In the genomic region with DNA sequence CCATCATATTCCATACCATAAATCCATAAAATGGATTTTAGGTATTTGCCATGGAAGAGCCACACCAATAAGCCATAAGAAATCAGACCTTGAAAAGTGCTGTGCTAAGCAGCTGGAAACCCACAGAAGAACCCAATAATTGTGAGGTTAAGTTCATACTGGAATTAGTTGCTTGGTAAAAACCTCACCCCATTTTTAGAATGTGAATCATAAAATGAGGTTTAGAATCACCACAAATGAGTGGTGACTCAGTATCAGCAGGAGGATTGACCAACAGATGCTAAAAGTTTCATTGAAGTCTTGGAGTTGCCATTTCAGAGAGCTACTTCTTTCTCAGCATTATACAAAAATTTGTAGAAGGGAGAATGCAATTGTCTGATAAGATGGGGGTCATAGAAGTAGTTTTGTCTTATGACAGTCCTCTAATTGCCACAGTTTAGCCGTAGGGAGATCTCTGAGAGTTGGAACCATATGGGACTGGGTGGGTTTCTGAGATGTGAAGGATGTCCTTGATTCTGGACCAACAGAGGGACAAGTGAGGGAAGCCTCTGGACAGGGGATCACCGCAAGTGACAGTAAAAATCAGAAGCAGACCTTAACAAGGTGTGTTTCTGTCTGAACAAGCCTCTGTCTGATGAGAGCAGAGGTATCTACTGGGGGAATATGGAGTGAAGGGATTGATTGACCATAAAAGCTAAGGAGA, we compare ENCODE assay signal across 8 cellular contexts. TPM values are rescaled to one million over a fixed set of nuclear protein-coding genes. Genes with fewer than 3 reads are reported as not detected.
DNase-seq lines count a peak whose midpoint lies in the region; ATAC-seq and TF ChIP-seq lines count a peak whose summit lies in the region.

No MANE protein-coding gene starts in this region.

- peaks cover 0 to 10% (median 0%) of the 10 kb centered on the region in 9 donors for H3K36me3 ChIP-seq in heart left ventricle
- no peaks in the 10 kb centered on the region for H3K36me3 ChIP-seq in aorta (ENCODE audit: control insufficient read depth in 1 of 2, insufficient read depth in 2 of 2, low read length in 1 of 2)

- H3K4me3 ChIP-seq in heart left ventricle (no peak overlapping the region), fibroblast of pulmonary artery (replicated peaks; ENCODE audit: low read depth, low read length) (no peak overlapping the region), aorta (ENCODE audit: low read length in 2 of 2) (no peak overlapping the region)

- ATAC-seq in heart left ventricle (peak in 3 of 4 donors; percentile 26 to 81 (median 53)), Right ventricle myocardium inferior (no peak), aorta (ENCODE audit: low FRiP score) (peak; percentile 59)

- H3K27me3 ChIP-seq in heart left ventricle (peaks cover 0 to 18% (median 0%) of the 10 kb centered on the region in 9 donors), aorta (ENCODE audit: control insufficient read depth in 1 of 2, insufficient read depth in 2 of 2, low read length in 1 of 2) (peaks cover 0 to 2% of the 10 kb centered on the region in 2 donors)

- H3K9me3 ChIP-seq in heart left ventricle (peaks cover 0 to 3% (median 0%) of the 10 kb centered on the region in 12 donors), aorta (ENCODE audit: control insufficient read depth, low read length) (peaks cover 6% of the 10 kb centered on the region)

- TF ChIP-seq CTCF in heart left ventricle (IDR thresholded peaks at IDR 0.05): no peak
- no peak for TF ChIP-seq CTCF in fibroblast of pulmonary artery (IDR thresholded peaks at IDR 0.05; ENCODE audit: low read length, missing control alignments)

- WGBS in heart left ventricle, 4 donors: 87 to 90% (median 89%) methylated on average over 2 of the region's 2 CpGs
- 86 to 87% methylated on average over 2 of the region's 2 CpGs for WGBS in aorta, 2 donors

- TF ChIP-seq POLR2A in heart left ventricle (IDR thresholded peaks at IDR 0.05): no peak

- DNase-seq in heart left ventricle (no peak), Right ventricle myocardium inferior (ENCODE audit: missing footprints) (no peak), NCI-H226 (peak; percentile 87), fibroblast of pulmonary artery (ENCODE audit: low read depth) (peak; percentile 67), aorta (no peak), inferior parietal cortex (ENCODE audit: extremely low spot score) (no peak), NCI-H2081 (lab: John Stamatoyannopoulos, UW) (no peak), GM19240 (ENCODE audit: insufficient read length, low spot score) (no peak)

- H3K4me1 ChIP-seq in heart left ventricle (peaks cover 0 to 33% (median 0%) of the 10 kb centered on the region in 12 donors), aorta (ENCODE audit: control insufficient read depth in 1 of 2, insufficient read depth in 2 of 2, low read length in 2 of 2) (no peaks in the 10 kb centered on the region)

- intact Hi-C loops in heart left ventricle (cut with DNase I) (no loop called here), Right ventricle myocardium inferior (cut with DNase I) (no loop called here), aorta (cut with DNase I) (no loop called here)

- H3K27ac ChIP-seq in heart left ventricle (peak overlapping the region in 4 of 12 donors; percentile 7 to 83 (median 45)), aorta (ENCODE audit: low read depth in 1 of 2, low read length in 2 of 2) (no peak overlapping the region)

RNA-seq across cellular contexts. Expression of a gene that starts 1.4 kb away (rescaled TPM):
- total RNA-seq in heart left ventricle (10 to 100 TPM in 3 of 9 donors, 1 to 10 TPM in 6; 3.2 to 27.5 (median 7.0) TPM), Right ventricle myocardium inferior (12.8 TPM), aorta (10 to 100 TPM; 10.4 to 20.5 TPM)
- polyA plus RNA-seq in heart left ventricle (1 to 10 TPM in 1 of 2 donors, under 1 TPM in 1; 0.28 to 1.7 TPM), aorta (1 to 10 TPM in 1 of 2 donors, under 1 TPM in 1; 0.03 to 2.3 TPM)

Comparison
In these comparisons a context has a peak if more than half of its experiments do, and no peak if none do; other contexts are left out.
1. DNase-seq: peak in NCI-H226 (single experiment) and fibroblast of pulmonary artery (single experiment); none in heart left ventricle (0 of 5), Right ventricle myocardium inferior (single experiment), aorta (0 of 2), inferior parietal cortex (single experiment), NCI-H2081 (0 of 2) and GM19240 (single experiment).